Comparison of ENCODE assay signal across 13 cellular contexts in genomic region chr1:24409535-24409934, GRCh38. TPM values are rescaled to one million over a fixed set of nuclear protein-coding genes. Genes with fewer than 3 reads are reported as not detected.
DNase-seq lines count a peak whose midpoint lies in the region; ATAC-seq lines count a peak whose summit lies in the region.
"Had no signal": no experiment of that assay in that cellular context is flagged by ENCODE, and none has a peak within 500 bp of the region (broad histone marks: within the 10 kb centered on the region; RNA-seq: fewer than 3 reads in every experiment).

No MANE protein-coding gene starts in this region.

- DNase-seq in A172 (ENCODE audit: low spot score): peak; percentile 63
- peak; percentile 83 for DNase-seq in HT1080 (ENCODE audit: low read depth)
- DNase-seq in amniotic epithelial cell (ENCODE audit: low read depth): peak; percentile 91
- peak; percentile 50 for DNase-seq in fibroblast of the conjunctiva (ENCODE audit: low read depth)
- DNase-seq in NCI-H1436 treated with DMSO at 0.1 percent for 48 hours (lab: John Stamatoyannopoulos, UW): no peak
- DNase-seq in effector CD4-positive, alpha-beta T cell: no peak
- DNase-seq in activated gamma-delta T cell treated with Interleukin-2 at 50 U/mL for 16 hours: no peak
- DNase-seq: activated CD8-positive, alpha-beta T cell treated with anti-CD3 and anti-CD28 coated beads for 36 hours; activated effector memory CD4-positive, alpha-beta T cell treated with Interleukin-2 at 50 U/mL for 16 hours; Calu3; NCI-H1930; SHP77 had no signal

- no peak for ATAC-seq in GM18861 (IDR thresholded peaks at IDR 0.05; ENCODE audit: unreplicated experiment)
- ATAC-seq: activated CD8-positive, alpha-beta T cell treated with anti-CD3 and anti-CD28 coated beads for 36 hours had no signal

RNA-seq across cellular contexts. Expression of gene STPG1, which starts 4.0 kb away (rescaled TPM):
- total RNA-seq in A172 (2014; rRNA removed; shearing (Covaris generic)): 1.8 and 2.3 TPM in 2 replicates
- total RNA-seq in HT1080 (2014; rRNA removed; shearing (Covaris generic)): 8.6 and 9.0 TPM in 2 replicates
- 13.3 and 15.1 TPM in 2 replicates for polyA plus RNA-seq in HT1080 (2015; cell fraction: cytosol; rRNA removed)
- polyA plus RNA-seq in HT1080 (2015; cell fraction: nucleus; rRNA removed): 9.7 and 12.2 TPM in 2 replicates

RNA-seq across cellular contexts. Expression of gene NIPAL3, which starts 6.1 kb away (rescaled TPM):
- total RNA-seq in A172 (2014; rRNA removed; shearing (Covaris generic)): 8.2 and 10.7 TPM in 2 replicates
- total RNA-seq in HT1080 (2014; rRNA removed; shearing (Covaris generic)): 27.8 and 28.7 TPM in 2 replicates
- polyA plus RNA-seq in HT1080 (2015; cell fraction: cytosol; rRNA removed): 35.2 and 39.5 TPM in 2 replicates
- polyA plus RNA-seq in HT1080 (2015; cell fraction: nucleus; rRNA removed): 21.2 and 24.2 TPM in 2 replicates

Comparison
In these comparisons a context has a peak if more than half of its experiments do, and no peak if none do; other contexts are left out.
1. DNase-seq: peak in A172 (single experiment), HT1080 (single experiment), amniotic epithelial cell (single experiment) and fibroblast of the conjunctiva (single experiment); none in NCI-H1436 treated with DMSO at 0.1 percent for 48 hours (single experiment), effector CD4-positive, alpha-beta T cell (single experiment) and activated gamma-delta T cell treated with Interleukin-2 at 50 U/mL for 16 hours (single experiment).